In the genomic region with DNA sequence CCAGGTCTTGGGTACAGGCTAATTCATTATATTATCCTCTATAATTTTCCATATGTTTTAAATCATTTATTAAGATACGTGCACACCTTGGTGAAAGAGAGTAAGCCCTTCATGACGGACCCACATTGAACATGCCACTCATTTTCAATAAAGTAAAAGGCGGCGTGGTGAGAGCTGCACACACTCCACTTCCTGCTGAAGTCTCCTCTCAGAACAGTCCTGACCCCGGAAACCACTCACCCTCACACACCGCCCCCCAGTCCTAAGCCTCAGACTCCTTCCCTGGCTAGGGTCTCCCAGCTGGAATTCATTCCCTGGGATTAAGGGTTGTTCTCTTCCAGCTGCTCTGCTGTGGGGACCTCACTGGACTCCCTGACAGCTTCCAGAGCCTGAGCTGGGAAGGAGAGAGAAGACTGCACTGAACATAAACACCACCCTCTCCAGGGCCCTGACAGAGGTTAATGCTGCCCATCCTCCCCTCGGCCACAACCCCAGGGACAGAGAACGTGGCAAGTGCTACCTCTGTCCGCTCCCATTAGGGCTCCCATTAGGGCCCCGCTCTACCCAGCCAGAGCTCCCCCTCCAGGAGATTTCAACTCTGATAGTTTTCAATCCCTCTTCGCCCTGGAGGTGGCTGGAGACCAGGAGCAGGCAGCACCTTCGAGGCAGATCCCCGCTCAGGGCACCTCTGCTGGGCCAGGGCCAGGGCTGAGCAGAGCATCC, we compare ENCODE assay signal across 1 cellular context.
TF ChIP-seq lines count a peak whose summit lies in the region.

No MANE protein-coding gene starts in this region.

TF ChIP-seq in K562, 482 proteins besides CTCF, POLR2A, EP300 and RAD21:
- TF ChIP-seq FOXK1 (CRISPR knock-in tag; IDR thresholded peaks at IDR 0.05; ENCODE audit: borderline replicate concordance) (no peak), YBX1 (IDR thresholded peaks at IDR 0.05) (no peak), TRIM24 (IDR thresholded peaks at IDR 0.05) (no peak), MCM2 (IDR thresholded peaks at IDR 0.05; ENCODE audit: low read depth) (no peak), ZNF140 (CRISPR knock-in tag; IDR thresholded peaks at IDR 0.05) (no peak), HMG20B (CRISPR knock-in tag; IDR thresholded peaks at IDR 0.05) (no peak), ZKSCAN8 (CRISPR knock-in tag; IDR thresholded peaks at IDR 0.05) (no peak), ZNF347 (CRISPR knock-in tag; IDR thresholded peaks at IDR 0.05; ENCODE audit: low read depth) (no peak)
